Comparison of ENCODE assay signal across 11 cellular contexts in the genomic region with DNA sequence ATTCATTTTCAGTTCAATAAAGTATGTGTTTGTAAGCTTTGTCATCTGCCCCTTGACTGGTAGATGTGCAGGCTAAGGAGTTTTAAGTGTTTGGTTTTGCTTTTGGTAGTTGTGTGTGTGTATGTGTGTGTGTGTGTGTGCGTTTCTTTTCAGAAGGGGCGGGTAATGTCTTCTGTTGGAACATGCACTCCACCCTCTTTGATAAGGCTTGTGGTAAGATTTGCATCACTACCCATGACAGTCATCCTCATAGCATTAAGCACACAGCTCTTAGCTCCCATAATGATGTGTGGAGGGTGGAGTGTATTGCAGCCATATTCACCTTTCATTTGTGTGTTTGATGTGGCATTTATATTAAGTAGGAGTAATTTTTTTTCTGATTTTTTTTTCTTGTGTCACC.
DNase-seq lines count a peak whose midpoint lies in the region; ATAC-seq and TF ChIP-seq lines count a peak whose summit lies in the region.
"Had no signal": no experiment of that assay in that cellular context is flagged by ENCODE, and none has a peak within 500 bp of the region (broad histone marks: within the 10 kb centered on the region; RNA-seq: fewer than 3 reads in every experiment).

No MANE protein-coding gene starts in this region.

- intact Hi-C loops in left lung (cut with DNase I) (no loop called here), A673 (cut with micrococcal nuclease; ENCODE audit: unreplicated experiment) (no loop called here)

- peaks cover 9% of the 10 kb centered on the region for H3K4me1 Mint-ChIP-seq in stimulated activated effector memory CD8-positive, alpha-beta T cell treated with anti-CD3 and anti-CD28 coated beads, Interleukin-12 subunit alpha, Interleukin-12 subunit beta, amount 100 ng/mL, for 72 hours
- H3K4me1 Mint-ChIP-seq: brain had no signal

- H3K9me3 Mint-ChIP-seq in stimulated activated effector memory CD8-positive, alpha-beta T cell treated with anti-CD3 and anti-CD28 coated beads, Interleukin-12 subunit alpha, Interleukin-12 subunit beta, amount 100 ng/mL, for 72 hours, result no peaks in the 10 kb centered on the region
- H3K9me3 Mint-ChIP-seq: brain had no signal

- ATAC-seq in GM18861 (IDR thresholded peaks at IDR 0.05; ENCODE audit: unreplicated experiment), result peak; percentile 46
- peak; percentile 70 for ATAC-seq in left lung
- no peak for ATAC-seq in stimulated activated effector memory CD8-positive, alpha-beta T cell treated with anti-CD3 and anti-CD28 coated beads, Interleukin-12 subunit alpha, Interleukin-12 subunit beta, amount 100 ng/mL, for 72 hours
- ATAC-seq: Right ventricle myocardium inferior had no signal

- POLR2A ChIA-PET in HEK293 (lab: Yijun Ruan, JAX) (no interaction called here), A673 (lab: Charles Lee; ENCODE audit: low non-redundant PET) (no interaction called here)

- no peak overlapping the region for H3K4me3 Mint-ChIP-seq in stimulated activated effector memory CD8-positive, alpha-beta T cell treated with anti-CD3 and anti-CD28 coated beads, Interleukin-12 subunit alpha, Interleukin-12 subunit beta, amount 100 ng/mL, for 72 hours
- H3K4me3 Mint-ChIP-seq: brain had no signal

- DNase-seq in NCI-H460 (ENCODE audit: extremely low read depth, low read depth) (peak; percentile 11), left lung (no peak), DMS53 treated with DMSO at 0.1 percent for 48 hours (lab: John Stamatoyannopoulos, UW; ENCODE audit: unreplicated experiment) (no peak), A673 (ENCODE audit: low spot score) (no peak)
- DNase-seq in activated naive CD4-positive, alpha-beta T cell (lab: John Stamatoyannopoulos, UW), result no peak
- no peak for DNase-seq in stimulated activated effector memory CD8-positive, alpha-beta T cell treated with anti-CD3 and anti-CD28 coated beads, Interleukin-12 subunit alpha, Interleukin-12 subunit beta, amount 100 ng/mL, for 72 hours (ENCODE audit: low spot score in 2 of 2)
- DNase-seq: H7 had no signal

- no peak overlapping the region for H3K27ac ChIP-seq in HEK293 (ENCODE audit: extremely low read depth, low read depth, low read length)
- H3K27ac ChIP-seq in left lung, result no peak overlapping the region
- H3K27ac ChIP-seq in A673 (ENCODE audit: low read depth, low read length, poor library complexity, severe bottlenecking), result no peak overlapping the region

- H3K27me3 ChIP-seq in left lung (no peaks in the 10 kb centered on the region), A673 (replicated peaks; ENCODE audit: insufficient read depth, low read depth, low read length, poor library complexity) (no peaks in the 10 kb centered on the region)

- H3K36me3 Mint-ChIP-seq in stimulated activated effector memory CD8-positive, alpha-beta T cell treated with anti-CD3 and anti-CD28 coated beads, Interleukin-12 subunit alpha, Interleukin-12 subunit beta, amount 100 ng/mL, for 72 hours, result peaks cover 6% of the 10 kb centered on the region

- no peaks in the 10 kb centered on the region for H3K4me1 ChIP-seq in HEK293 (ENCODE audit: control insufficient read depth, insufficient read depth, low read length)
- H3K4me1 ChIP-seq in left lung, result no peaks in the 10 kb centered on the region
- H3K4me1 ChIP-seq in A673 (ENCODE audit: insufficient read depth, low read length, poor library complexity, severe bottlenecking), result no peaks in the 10 kb centered on the region

- peaks cover 0 to 13% of the 10 kb centered on the region in 2 experiments; a peak in 1 of 3 replicates for H3K36me3 ChIP-seq in HEK293 (ENCODE audit: control insufficient read depth in 2 of 2, insufficient read depth in 1 of 2, low read length in 2 of 2)
- H3K36me3 ChIP-seq in left lung, result peaks cover 0 to 8% of the 10 kb centered on the region in 2 donors
- H3K36me3 ChIP-seq in A673 (ENCODE audit: insufficient read depth, low read length, poor library complexity, severe bottlenecking), result no peaks in the 10 kb centered on the region

- CTCF ChIA-PET in HEK293 (lab: Yijun Ruan, JAX) (interaction anchor here (2.1 kb wide), 1 partner anchor 59 kb away, joined by 4 read pairs; no protein-coding TSS in a partner anchor), A673 (lab: Charles Lee) (no interaction called here)

- no peak overlapping the region for H3K4me3 ChIP-seq in HEK293 (ENCODE audit: low read depth, low read length)
- no peak overlapping the region for H3K4me3 ChIP-seq in left lung
- H3K4me3 ChIP-seq in A673 (ENCODE audit: low read depth, low read length, poor library complexity, severe bottlenecking), result no peak overlapping the region

- no peak for TF ChIP-seq CTCF in HEK293 (tag by site-specific recombination; IDR thresholded peaks at IDR 0.05)
- TF ChIP-seq CTCF in left lung (IDR thresholded peaks at IDR 0.05), result no peak
- TF ChIP-seq CTCF in A673 (conservative IDR thresholded peaks at IDR 0.05; ENCODE audit: low read depth, low read length), result no peak

- BruUV-seq in A673 (replicated peaks; lab: Mats Ljungman, UMichigan), result no TSS peak

- no peak overlapping the region for H3K27ac Mint-ChIP-seq in stimulated activated effector memory CD8-positive, alpha-beta T cell treated with anti-CD3 and anti-CD28 coated beads, Interleukin-12 subunit alpha, Interleukin-12 subunit beta, amount 100 ng/mL, for 72 hours
- H3K27ac Mint-ChIP-seq: brain had no signal

- H3K9me3 ChIP-seq in HEK293 (ENCODE audit: control insufficient read depth, insufficient read depth, low read depth, low read length), result no peaks in the 10 kb centered on the region
- no peaks in the 10 kb centered on the region for H3K9me3 ChIP-seq in left lung
- H3K9me3 ChIP-seq in A673 (ENCODE audit: low read depth, low read length, poor library complexity, severe bottlenecking), result no peaks in the 10 kb centered on the region

TF ChIP-seq in HEK293, 187 proteins besides CTCF, POLR2A, EP300 and RAD21:
- TF ChIP-seq KLF1 (tag by site-specific recombination; IDR thresholded peaks at IDR 0.05), result 0 out of 2 replicates have a peak, but pooled peaks have one; percentile 24
- TF ChIP-seq ZNF692 (tag by site-specific recombination; IDR thresholded peaks at IDR 0.05), result no peak
